Comparison of ENCODE assay signal across 8 cellular contexts in genomic region chr17:82592751-82593589, GRCh38. TPM values are rescaled to one million over a fixed set of nuclear protein-coding genes. Genes with fewer than 3 reads are reported as not detected.
DNase-seq lines count a peak whose midpoint lies in the region; ATAC-seq, FAIRE-seq and TF ChIP-seq lines count a peak whose summit lies in the region.

No MANE protein-coding gene starts in this region.

- H3K4me3 Mint-ChIP-seq in activated naive CD8-positive, alpha-beta T cell treated with anti-CD3 and anti-CD28 coated beads, Interleukin-2, amount 50 U/mL, for 24 hours, result peak overlapping the region; percentile 70

- no peak for TF ChIP-seq CTCF in C4-2B (conservative IDR thresholded peaks at IDR 0.05)
- no peak for TF ChIP-seq CTCF in cardiac muscle cell (IDR thresholded peaks at IDR 0.05; ENCODE audit: low read depth, low read length)
- TF ChIP-seq CTCF in pancreas (IDR thresholded peaks at IDR 0.05), result no peak
- TF ChIP-seq CTCF in upper lobe of left lung (IDR thresholded peaks at IDR 0.05), result no peak

- peak; percentile 25 for ATAC-seq in activated naive CD8-positive, alpha-beta T cell treated with anti-CD3 and anti-CD28 coated beads, Interleukin-2, amount 50 U/mL, for 24 hours
- ATAC-seq in pancreas, result peak; percentile 74 to 79 (median 76)
- peak; percentile 60 to 66 for ATAC-seq in upper lobe of left lung (ENCODE audit: low FRiP score in 2 of 2)
- no peak for ATAC-seq in HG03159 (IDR thresholded peaks at IDR 0.05; ENCODE audit: unreplicated experiment)

- H3K4me3 ChIP-seq in cardiac muscle cell, result no peak overlapping the region
- H3K4me3 ChIP-seq in pancreas, result peak overlapping the region; percentile 41 to 54 (median 46)
- peak overlapping the region; percentile 23 to 61 (median 53) for H3K4me3 ChIP-seq in upper lobe of left lung

- peak overlapping the region; percentile 83 for H3K27ac Mint-ChIP-seq in activated naive CD8-positive, alpha-beta T cell treated with anti-CD3 and anti-CD28 coated beads, Interleukin-2, amount 50 U/mL, for 24 hours

- WGBS in pancreas, 2 donors, result 13% methylated on average over 25 to 30 of the region's 30 CpGs
- 8 to 9% methylated on average over 20 to 30 of the region's 30 CpGs for WGBS in upper lobe of left lung, 2 donors

- TF ChIP-seq POLR2A in upper lobe of left lung (IDR thresholded peaks at IDR 0.05), result no peak

- peaks cover 35% of the 10 kb centered on the region for H3K4me1 Mint-ChIP-seq in activated naive CD8-positive, alpha-beta T cell treated with anti-CD3 and anti-CD28 coated beads, Interleukin-2, amount 50 U/mL, for 24 hours

- peak; percentile 44 for DNase-seq in KG1 (lab: John Stamatoyannopoulos, UW)
- peak; percentile 26 for DNase-seq in SKM-1 (lab: John Stamatoyannopoulos, UW; ENCODE audit: unreplicated experiment)
- DNase-seq in activated naive CD8-positive, alpha-beta T cell treated with anti-CD3 and anti-CD28 coated beads, Interleukin-2, amount 50 U/mL, for 24 hours, result peak; percentile 43
- DNase-seq in cardiac muscle cell (ENCODE audit: low read depth in 1 of 2, low spot score in 1 of 2), result peak; percentile 65 to 84
- peak in 5 of 6 donors; percentile 77 to 87 (median 87) for DNase-seq in pancreas
- peak; percentile 86 to 89 for DNase-seq in upper lobe of left lung

- H3K27me3 ChIP-seq in cardiac muscle cell (no peaks in the 10 kb centered on the region), pancreas (no peaks in the 10 kb centered on the region), upper lobe of left lung (no peaks in the 10 kb centered on the region)

- H3K36me3 Mint-ChIP-seq in activated naive CD8-positive, alpha-beta T cell treated with anti-CD3 and anti-CD28 coated beads, Interleukin-2, amount 50 U/mL, for 24 hours (ENCODE audit: low read depth), result peaks cover 4% of the 10 kb centered on the region

- H3K4me1 ChIP-seq in cardiac muscle cell (ENCODE audit: low read depth) (peaks cover 18% of the 10 kb centered on the region), pancreas (peaks cover 0 to 10% (median 4%) of the 10 kb centered on the region in 3 donors), upper lobe of left lung (peaks cover 31 to 49% (median 40%) of the 10 kb centered on the region in 4 donors)

- intact Hi-C loops in pancreas (cut with DNase I), result no loop called here

- no peaks in the 10 kb centered on the region for H3K9me3 Mint-ChIP-seq in activated naive CD8-positive, alpha-beta T cell treated with anti-CD3 and anti-CD28 coated beads, Interleukin-2, amount 50 U/mL, for 24 hours

- H3K27ac ChIP-seq in C4-2B (peak overlapping the region; percentile 85), cardiac muscle cell (peak overlapping the region; percentile 82), pancreas (peak overlapping the region; percentile 72 to 96 (median 81)), upper lobe of left lung (peak overlapping the region; percentile 85 to 95 (median 92))

- no peak for TF ChIP-seq EP300 in upper lobe of left lung (IDR thresholded peaks at IDR 0.05)

- FAIRE-seq in pancreas (lab: Jason Lieb, UNC), result no peak

- H3K9me3 ChIP-seq in cardiac muscle cell (ENCODE audit: low read depth) (no peaks in the 10 kb centered on the region), pancreas (no peaks in the 10 kb centered on the region), upper lobe of left lung (no peaks in the 10 kb centered on the region)

- H3K27me3 Mint-ChIP-seq in activated naive CD8-positive, alpha-beta T cell treated with anti-CD3 and anti-CD28 coated beads, Interleukin-2, amount 50 U/mL, for 24 hours, result no peaks in the 10 kb centered on the region

- H3K36me3 ChIP-seq in cardiac muscle cell, result peaks cover 14% of the 10 kb centered on the region
- H3K36me3 ChIP-seq in pancreas, result peaks cover 0 to 4% (median 0%) of the 10 kb centered on the region in 3 donors
- H3K36me3 ChIP-seq in upper lobe of left lung, result peaks cover 3 to 29% (median 17%) of the 10 kb centered on the region in 4 donors

RNA-seq across cellular contexts. Expression of gene WDR45B, which starts 55.3 kb away (rescaled TPM):
- total RNA-seq in cardiac muscle cell, result 83.2 and 111 TPM in 2 replicates
- 99.5 and 105 TPM in 2 replicates for polyA plus RNA-seq in cardiac muscle cell
- 10 to 100 TPM; 28.3 to 55.4 (median 46.1) TPM for total RNA-seq in pancreas
- 10 to 100 TPM; 47.3 to 63.2 TPM for polyA plus RNA-seq in pancreas
- 10 to 100 TPM; 54.9 to 90.0 (median 74.3) TPM for total RNA-seq in upper lobe of left lung

Comparison
In these comparisons a context has a peak if more than half of its experiments do, and no peak if none do; other contexts are left out.
1. DNase-seq: peak in every context shown above with its lines; median percentile 88 in upper lobe of left lung; 87 in pancreas; 74 in cardiac muscle cell; 44 in KG1; 43 in activated naive CD8-positive, alpha-beta T cell treated with anti-CD3 and anti-CD28 coated beads, Interleukin-2, amount 50 U/mL, for 24 hours; 26 in SKM-1.